In genomic region chr1:176692431-176692830, GRCh38 we compare ENCODE assay signal across 15 cellular contexts.
DNase-seq lines count a peak whose midpoint lies in the region; ATAC-seq and TF ChIP-seq lines count a peak whose summit lies in the region.
"Had no signal": no experiment of that assay in that cellular context is flagged by ENCODE, and none has a peak within 500 bp of the region (broad histone marks: within the 10 kb centered on the region; RNA-seq: fewer than 3 reads in every experiment).

No MANE protein-coding gene starts in this region.

- intact Hi-C loops in Right ventricle myocardium inferior (cut with DNase I) (loop anchor here (1.0 to 5.0 kb wide), 3 partner anchors 36 to 190 kb away; no protein-coding TSS in a partner anchor), mammary epithelial cell (cut with micrococcal nuclease) (loop anchor here (5.0 to 10.0 kb wide), 2 partner anchors 250 to 1318 kb away; no protein-coding TSS in a partner anchor)

- H3K36me3 ChIP-seq in mammary epithelial cell (ENCODE audit: insufficient read depth, low read length) = no peaks in the 10 kb centered on the region

- H3K4me2 ChIP-seq in mammary epithelial cell (ENCODE audit: insufficient read depth, low read depth, low read length) = no peak overlapping the region

- H3K36me3 Mint-ChIP-seq in stimulated activated memory B cell treated with anti-CD40 and anti-IgM and Interleukin-4, amounts not matched to agents 10 μg/mL and 1 μg/mL and 100 μg/mL, for 72 hours = no peaks in the 10 kb centered on the region
- H3K36me3 Mint-ChIP-seq: mesothelial cell of epicardium had no signal

- BruUV-seq in mammary epithelial cell (replicated peaks; lab: Mats Ljungman, UMichigan) = no TSS peak

- no peaks in the 10 kb centered on the region for H3K4me1 Mint-ChIP-seq in stimulated activated memory B cell treated with anti-CD40 and anti-IgM and Interleukin-4, amounts not matched to agents 10 μg/mL and 1 μg/mL and 100 μg/mL, for 72 hours

- H3K27me3 Mint-ChIP-seq in stimulated activated memory B cell treated with anti-CD40 and anti-IgM and Interleukin-4, amounts not matched to agents 10 μg/mL and 1 μg/mL and 100 μg/mL, for 72 hours = no peaks in the 10 kb centered on the region
- H3K27me3 Mint-ChIP-seq: activated CD8-positive, alpha-beta T cell treated with anti-CD3 and anti-CD28 coated beads for 36 hours had no signal

- H3K4me3 Mint-ChIP-seq in stimulated activated memory B cell treated with anti-CD40 and anti-IgM and Interleukin-4, amounts not matched to agents 10 μg/mL and 1 μg/mL and 100 μg/mL, for 72 hours = no peak overlapping the region
- H3K4me3 Mint-ChIP-seq: activated CD8-positive, alpha-beta T cell treated with anti-CD3 and anti-CD28 coated beads for 36 hours; mesothelial cell of epicardium had no signal

- H3K27ac ChIP-seq in mammary epithelial cell (ENCODE audit: insufficient read depth, low read depth, low read length) = no peak overlapping the region
- H3K27ac ChIP-seq: HL-60 had no signal

- in situ Hi-C loops in mammary epithelial cell (cut with MboI; ENCODE audit: low sequenced_read_pairs in 2 of 2) = loop anchor here in 1 of 2 donors (25.0 kb wide), 2 partner anchors 130 to 330 kb away; no protein-coding TSS in a partner anchor

- no peak overlapping the region for H3K4me3 ChIP-seq in mammary epithelial cell (replicated peaks in 1 of 3; ENCODE audit: insufficient read depth in 1 of 3, low read depth in 2 of 3, low read length in 3 of 3)
- H3K4me3 ChIP-seq: K562 had no signal

- peaks cover 3% of the 10 kb centered on the region for H3K4me1 ChIP-seq in mammary epithelial cell (ENCODE audit: insufficient read depth, low read length)

- dilution Hi-C loops in mammary epithelial cell (cut with HindIII; ENCODE audit: low sequenced_read_pairs) = no loop called here

- 57% methylated on average over 3 of the region's 4 CpGs for WGBS in mammary epithelial cell (ENCODE audit: low coverage, missing lambda C conversion rate)

- H3K79me2 ChIP-seq in mammary epithelial cell (ENCODE audit: insufficient read depth, low read length) = no peaks in the 10 kb centered on the region

- no peaks in the 10 kb centered on the region for H3K9me3 Mint-ChIP-seq in stimulated activated memory B cell treated with anti-CD40 and anti-IgM and Interleukin-4, amounts not matched to agents 10 μg/mL and 1 μg/mL and 100 μg/mL, for 72 hours
- H3K9me3 Mint-ChIP-seq: activated CD8-positive, alpha-beta T cell treated with anti-CD3 and anti-CD28 coated beads for 36 hours; activated T-helper 2 cell treated with anti-CD3 and anti-CD28 coated beads, Interferon-gamma antibody, Interleukin-2, Interleukin-4, amounts not matched to agents 10 μg/mL and 5 μg/mL and 100 μg/mL, durations not matched to agents 14 hours and 24 hours and 36 hours; mesothelial cell of epicardium had no signal

- H3K9ac ChIP-seq in mammary epithelial cell (ENCODE audit: insufficient read depth, low read length) = no peak overlapping the region

- peak; percentile 92 for ATAC-seq in Right ventricle myocardium inferior
- no peak for ATAC-seq in stimulated activated memory B cell treated with anti-CD40 and anti-IgM and Interleukin-4, amounts not matched to agents 10 μg/mL and 1 μg/mL and 100 μg/mL, for 72 hours
- ATAC-seq: activated CD8-positive, alpha-beta T cell treated with anti-CD3 and anti-CD28 coated beads for 36 hours had no signal

- DNase-seq in DMS 273 (lab: John Stamatoyannopoulos, UW; ENCODE audit: unreplicated experiment) (peak; percentile 91), NCI-H2171 treated with DMSO at 0.1 percent for 48 hours (lab: John Stamatoyannopoulos, UW) (peak; percentile 34), Right ventricle myocardium inferior (ENCODE audit: missing footprints) (peak; percentile 85), pons (ENCODE audit: low spot score) (peak; percentile 12), retina (no peak), NCI-H146 (lab: John Stamatoyannopoulos, UW) (no peak), mammary epithelial cell (no peak)
- DNase-seq: activated CD8-positive, alpha-beta T cell treated with anti-CD3 and anti-CD28 coated beads for 36 hours; COR-L47; cortex of kidney had no signal

- no peak for TF ChIP-seq CTCF in mammary epithelial cell (conservative IDR thresholded peaks at IDR 0.05 in 1 of 2, IDR thresholded peaks at IDR 0.05 in 1 of 2; ENCODE audit: extremely low read depth in 1 of 2, insufficient read depth in 1 of 2, low read depth in 1 of 2, low read length in 2 of 2)

- H2AFZ ChIP-seq in mammary epithelial cell (ENCODE audit: low read depth, low read length) = no peak overlapping the region

- H3K27ac Mint-ChIP-seq in stimulated activated memory B cell treated with anti-CD40 and anti-IgM and Interleukin-4, amounts not matched to agents 10 μg/mL and 1 μg/mL and 100 μg/mL, for 72 hours = no peak overlapping the region
- H3K27ac Mint-ChIP-seq: activated CD8-positive, alpha-beta T cell treated with anti-CD3 and anti-CD28 coated beads for 36 hours; activated T-helper 2 cell treated with anti-CD3 and anti-CD28 coated beads, Interferon-gamma antibody, Interleukin-2, Interleukin-4, amounts not matched to agents 10 μg/mL and 5 μg/mL and 100 μg/mL, durations not matched to agents 14 hours and 24 hours and 36 hours; mesothelial cell of epicardium had no signal

- no peaks in the 10 kb centered on the region for H3K9me3 ChIP-seq in mammary epithelial cell (replicated peaks; ENCODE audit: insufficient read depth, low read length)

- CTCF ChIA-PET in mammary epithelial cell (lab: Charles Lee; ENCODE audit: low non-redundant PET) = no interaction called here

- no peaks in the 10 kb centered on the region for H3K27me3 ChIP-seq in mammary epithelial cell (ENCODE audit: insufficient read depth, low read length)

- H4K20me1 ChIP-seq in mammary epithelial cell (ENCODE audit: insufficient read depth, low read length) = no peaks in the 10 kb centered on the region

Comparison
In these comparisons a context has a peak if more than half of its experiments do, and no peak if none do; other contexts are left out.
1. DNase-seq: peak in DMS 273 (single experiment), NCI-H2171 treated with DMSO at 0.1 percent for 48 hours (single experiment), Right ventricle myocardium inferior (single experiment) and pons (single experiment); none in retina (single experiment), NCI-H146 (single experiment) and mammary epithelial cell (single experiment).